8 cellular contexts compared by ENCODE assay signal in the genomic region with DNA sequence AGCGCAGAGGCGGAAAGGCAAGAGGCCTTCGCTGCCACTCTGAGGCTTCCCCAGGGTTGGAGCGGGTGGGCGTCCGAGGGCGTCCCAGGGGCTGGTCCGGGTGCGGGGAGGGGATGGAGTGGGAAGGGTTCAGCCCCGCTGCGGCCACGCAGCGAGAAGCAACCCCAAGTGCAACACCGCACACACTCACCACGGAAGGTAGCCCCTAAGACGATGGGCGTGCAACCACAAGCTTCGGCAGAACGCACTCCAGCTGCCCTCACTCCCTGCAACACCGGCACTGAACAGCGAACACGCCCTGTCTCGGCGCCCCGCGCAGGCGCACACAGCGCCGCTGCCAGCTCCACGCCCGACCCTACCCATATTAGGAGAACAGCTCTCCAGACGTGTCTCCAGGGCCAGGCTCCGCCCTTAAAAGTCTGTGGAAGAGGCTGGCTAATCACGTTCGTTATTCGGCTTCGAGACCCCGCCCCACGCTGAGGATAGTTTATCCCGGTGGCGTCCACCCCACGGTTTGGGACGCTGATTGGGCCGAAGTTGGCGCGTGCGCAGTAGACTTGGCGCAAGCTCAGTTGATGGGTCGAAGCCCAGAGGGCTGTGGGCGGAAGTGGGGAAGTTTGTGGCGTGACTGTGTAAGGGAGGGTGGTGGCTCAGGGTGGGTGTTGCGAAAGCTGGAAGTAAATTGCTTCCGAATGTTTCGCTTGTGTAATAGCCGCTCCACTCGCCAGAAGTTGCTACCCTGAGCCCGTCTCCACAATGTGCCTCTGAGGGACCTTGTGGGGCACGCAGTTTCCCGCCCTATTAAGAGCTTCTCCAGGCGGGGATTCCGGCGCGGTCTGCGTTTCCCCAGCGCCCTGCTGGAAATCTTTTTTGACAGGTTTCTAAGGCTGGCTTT. TPM values are rescaled to one million over a fixed set of nuclear protein-coding genes. Genes with fewer than 3 reads are reported as not detected.
DNase-seq lines count a peak whose midpoint lies in the region; ATAC-seq, FAIRE-seq and TF ChIP-seq lines count a peak whose summit lies in the region.

A gene (minus strand): TSS at position 300 of the 895 bp plus-strand sequence. CDS start 343 bp downstream, outside the sequence.

- ATAC-seq in GM19438 (IDR thresholded peaks at IDR 0.05; ENCODE audit: low read depth, unreplicated experiment) (peak; percentile 98), HG03575 (IDR thresholded peaks at IDR 0.05; ENCODE audit: extremely low read depth, insufficient number of reproducible peaks, low FRiP score, unreplicated experiment) (peak; percentile 96), HepG2 (peak; percentile 98)

- peaks cover 27% of the 10 kb centered on the region for H3K4me1 ChIP-seq in HepG2 (ENCODE audit: insufficient read depth, low read length)

- POLR2A ChIA-PET in activated CD4-positive, alpha-beta memory T cell treated with anti-CD3 and anti-CD28 coated beads for 36 hours (lab: Charles Lee), result interaction anchor here (0.7 to 1.8 kb wide), 8 partner anchors 9 to 828 kb away, joined by 3 to 5 read pairs (median 4); no protein-coding TSS in a partner anchor
- POLR2A ChIA-PET in HepG2 (lab: Yijun Ruan, JAX), result interaction anchor here (0.6 to 1.4 kb wide), 4 partner anchors 10 to 969 kb away, joined by 3 to 8 read pairs (median 5); a partner anchor contains a TSS

- intact Hi-C loops in activated CD4-positive, alpha-beta memory T cell treated with anti-CD3 and anti-CD28 coated beads for 36 hours (cut with micrococcal nuclease), result loop anchor here (1.0 to 5.0 kb wide), 12 partner anchors 30 to 1833 kb away; a partner anchor contains a TSS
- intact Hi-C loops in HepG2 (cut with micrococcal nuclease; ENCODE audit: unreplicated experiment), result loop anchor here (10.0 kb wide), 1 partner anchor 943 kb away; no protein-coding TSS in a partner anchor

- H3K9me3 Mint-ChIP-seq in activated CD4-positive, alpha-beta memory T cell treated with anti-CD3 and anti-CD28 coated beads for 36 hours, result peaks cover 10% of the 10 kb centered on the region

- H3K4me1 Mint-ChIP-seq in activated CD4-positive, alpha-beta memory T cell treated with anti-CD3 and anti-CD28 coated beads for 36 hours (ENCODE audit: low read depth), result peaks cover 28% of the 10 kb centered on the region

- H3K4me2 ChIP-seq in HepG2 (ENCODE audit: low read depth, low read length), result peak within 1 kb of the TSS; percentile 94

- peaks cover 18% of the 10 kb centered on the region for H3K36me3 Mint-ChIP-seq in activated CD4-positive, alpha-beta memory T cell treated with anti-CD3 and anti-CD28 coated beads for 36 hours

- peak within 1 kb of the TSS; percentile 79 for H3K9ac ChIP-seq in HepG2 (ENCODE audit: insufficient read depth, low read depth, low read length)

- peaks cover 0 to 7% of the 10 kb centered on the region in 2 experiments; a peak in 1 of 5 replicates for H3K27me3 ChIP-seq in HepG2 (ENCODE audit: control insufficient read depth in 1 of 2, insufficient read depth in 2 of 2, low read length in 2 of 2)

- DNase-seq in CD1c-positive myeloid dendritic cell (ENCODE audit: extremely low spot score), result peak; percentile 100
- peak; percentile 98 for DNase-seq in NCI-H82 treated with DMSO at 0.1 percent for 48 hours (lab: John Stamatoyannopoulos, UW; ENCODE audit: unreplicated experiment)
- peak; percentile 100 for DNase-seq in activated CD4-positive, alpha-beta memory T cell treated with anti-CD3 and anti-CD28 coated beads for 36 hours
- DNase-seq in dermis microvascular lymphatic vessel endothelial cell (ENCODE audit: low read depth in 2 of 2), result peak; percentile 99 to 100
- peak; percentile 99 for DNase-seq in HepG2 (ENCODE audit: low spot score)
- peak; percentile 99 for DNase-seq in stimulated activated CD4-positive, alpha-beta T cell treated with anti-CD3 and anti-CD28 coated beads, Interleukin-4, amount 100 ng/mL, for 1 hour

- peak; percentile 87 to 97 for TF ChIP-seq POLR2A in HepG2 (IDR thresholded peaks at IDR 0.05; ENCODE audit: insufficient read depth in 1 of 2, low read depth in 2 of 2, low read length in 2 of 2)

- 0 out of 4 replicates have a peak, but pooled peaks of 1 of the 2 experiments have one; percentile 13 for TF ChIP-seq EP300 in HepG2 (IDR thresholded peaks at IDR 0.05; ENCODE audit: low read depth in 2 of 2, low read length in 2 of 2)
- no peak for TF ChIP-seq EP300 in HepG2 (CRISPR knock-in tag; IDR thresholded peaks at IDR 0.05; ENCODE audit: borderline replicate concordance)

- peak within 1 kb of the TSS; percentile 91 for H3K4me3 Mint-ChIP-seq in activated CD4-positive, alpha-beta memory T cell treated with anti-CD3 and anti-CD28 coated beads for 36 hours

- H2AFZ ChIP-seq in HepG2 (ENCODE audit: low read length), result peak within 1 kb of the TSS; percentile 66

- no peaks in the 10 kb centered on the region for H3K36me3 ChIP-seq in HepG2 (replicated peaks in 1 of 2; ENCODE audit: control insufficient read depth in 1 of 2, insufficient read depth in 2 of 2, low read length in 2 of 2)

- H4K20me1 ChIP-seq in HepG2 (ENCODE audit: insufficient read depth, low read length), result no peaks in the 10 kb centered on the region

- FAIRE-seq in HepG2 (lab: Jason Lieb, UNC), result peak; percentile 98

- peak within 1 kb of the TSS; percentile 90 for H3K27ac Mint-ChIP-seq in activated CD4-positive, alpha-beta memory T cell treated with anti-CD3 and anti-CD28 coated beads for 36 hours

- peak within 1 kb of the TSS; percentile 69 to 96 (median 74) for H3K4me3 ChIP-seq in HepG2 (replicated peaks in 1 of 3; ENCODE audit: insufficient read depth in 1 of 3, low read depth in 2 of 3, low read length in 3 of 3)

- peaks cover 10% of the 10 kb centered on the region for H3K79me2 ChIP-seq in HepG2 (ENCODE audit: insufficient read depth, low read length)

- H3K27me3 Mint-ChIP-seq in activated CD4-positive, alpha-beta memory T cell treated with anti-CD3 and anti-CD28 coated beads for 36 hours, result peaks cover 1% of the 10 kb centered on the region

- H3K27ac ChIP-seq in HepG2 (ENCODE audit: extremely low read length, insufficient read depth, low read length), result peak within 1 kb of the TSS; percentile 64

- BruUV-seq in HepG2 (replicated peaks; lab: Mats Ljungman, UMichigan), result no TSS peak

- in situ Hi-C loops in HepG2 (cut with HindIII; ENCODE audit: extremely low pct_ligation_motif_present, low pct_unique_long_range_greater_than_20kb), result no loop called here

- no peak; the same call in 1 of the 2 replicates for TF ChIP-seq CTCF in HepG2 (CRISPR knock-in tag; IDR thresholded peaks at IDR 0.05)

- under 1% methylated on average over 34 of the region's 65 CpGs for WGBS in HepG2 (ENCODE audit: low lambda C conversion rate)

- no peak for TF ChIP-seq RAD21 in HepG2 (CRISPR knock-in tag; IDR thresholded peaks at IDR 0.05)

- CTCF ChIA-PET in activated CD4-positive, alpha-beta memory T cell treated with anti-CD3 and anti-CD28 coated beads for 36 hours (lab: Charles Lee), result interaction anchor here (0.6 to 1.5 kb wide), 12 partner anchors 8 to 915 kb away, joined by 3 to 10 read pairs (median 4); no protein-coding TSS in a partner anchor
- CTCF ChIA-PET in HepG2 (lab: Yijun Ruan, JAX; ENCODE audit: low intra/inter-chr PET ratio, low total read pairs), result no interaction called here

- H3K9me3 ChIP-seq in HepG2 (ENCODE audit: low read length), result peaks cover 8% of the 10 kb centered on the region

TF ChIP-seq in HepG2, 621 proteins besides CTCF, POLR2A, EP300 and RAD21 (continues in another document):
- no peak; the same call in 1 of the 2 replicates for TF ChIP-seq ZNF12 (CRISPR knock-in tag; IDR thresholded peaks at IDR 0.05)
- no peak; the same call in 1 of the 2 replicates for TF ChIP-seq TGIF2 (CRISPR knock-in tag; IDR thresholded peaks at IDR 0.05)
- TF ChIP-seq, protein P1, sequence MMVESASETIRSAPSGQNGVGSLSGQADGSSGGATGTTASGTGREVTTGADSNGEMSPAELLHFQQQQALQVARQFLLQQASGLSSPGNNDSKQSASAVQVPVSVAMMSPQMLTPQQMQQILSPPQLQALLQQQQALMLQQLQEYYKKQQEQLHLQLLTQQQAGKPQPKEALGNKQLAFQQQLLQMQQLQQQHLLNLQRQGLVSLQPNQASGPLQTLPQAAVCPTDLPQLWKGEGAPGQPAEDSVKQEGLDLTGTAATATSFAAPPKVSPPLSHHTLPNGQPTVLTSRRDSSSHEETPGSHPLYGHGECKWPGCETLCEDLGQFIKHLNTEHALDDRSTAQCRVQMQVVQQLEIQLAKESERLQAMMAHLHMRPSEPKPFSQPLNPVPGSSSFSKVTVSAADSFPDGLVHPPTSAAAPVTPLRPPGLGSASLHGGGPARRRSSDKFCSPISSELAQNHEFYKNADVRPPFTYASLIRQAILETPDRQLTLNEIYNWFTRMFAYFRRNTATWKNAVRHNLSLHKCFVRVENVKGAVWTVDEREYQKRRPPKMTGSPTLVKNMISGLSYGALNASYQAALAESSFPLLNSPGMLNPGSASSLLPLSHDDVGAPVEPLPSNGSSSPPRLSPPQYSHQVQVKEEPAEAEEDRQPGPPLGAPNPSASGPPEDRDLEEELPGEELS (CRISPR knock-in tag; IDR thresholded peaks at IDR 0.05), result peak; percentile 68; the same call in 1 of the 2 replicates

RNA-seq across cellular contexts. Expression of the gene that starts here (rescaled TPM):
- 10 to 100 TPM; 60.6 to 61.9 TPM for total RNA-seq in activated CD4-positive, alpha-beta memory T cell treated with anti-CD3 and anti-CD28 coated beads for 36 hours
- total RNA-seq in dermis microvascular lymphatic vessel endothelial cell (42.9 and 77.4 TPM in 2 replicates), HepG2 (2016; rRNA removed; fragmentation: Illumina TruSeq; extraction: Trizol) (35.1 and 49.7 TPM in 2 replicates)
- total RNA-seq in HepG2 (2016; cell fraction: cytosol; rRNA removed; fragmentation: Illumina TruSeq; extraction: Trizol; ENCODE audit: low read depth), result 15.6 and 15.7 TPM in 2 replicates
- total RNA-seq in HepG2 (2016; cell fraction: insoluble cytoplasmic fraction; rRNA removed; fragmentation: Illumina TruSeq; extraction: Trizol), result 35.5 and 50.0 TPM in 2 replicates
- total RNA-seq in HepG2 (2016; cell fraction: membrane; rRNA removed; fragmentation: Illumina TruSeq; extraction: Trizol), result 17.5 and 18.7 TPM in 2 replicates
- 20.4 and 20.9 TPM in 2 replicates for total RNA-seq in HepG2 (2016; cell fraction: nucleus; rRNA removed; fragmentation: Illumina TruSeq; extraction: Trizol)
- polyA plus RNA-seq in HepG2 (2011; rRNA removed), result 29.1 and 32.3 TPM in 2 replicates
- 25.6 and 34.1 TPM in 2 replicates for polyA plus RNA-seq in HepG2 (2011; cell fraction: cytosol; rRNA removed)
- polyA plus RNA-seq in HepG2 (2011; cell fraction: nucleus; rRNA removed), result 8.2 and 11.1 TPM in 2 replicates
- polyA plus RNA-seq in HepG2 (2012), result 14.7 and 19.0 TPM in 2 replicates
- 13.0 and 14.4 TPM in 2 replicates for polyA plus RNA-seq in HepG2 (2016; cell fraction: cytosol; fragmentation: Illumina TruSeq; extraction: Trizol; ENCODE audit: low read depth)
- polyA plus RNA-seq in HepG2 (2016; cell fraction: insoluble cytoplasmic fraction; fragmentation: Illumina TruSeq; extraction: Trizol; ENCODE audit: low read depth), result 77.0 and 78.1 TPM in 2 replicates
- 16.3 and 17.1 TPM in 2 replicates for polyA plus RNA-seq in HepG2 (2016; cell fraction: membrane; fragmentation: Illumina TruSeq; extraction: Trizol; ENCODE audit: low read depth)
- polyA plus RNA-seq in HepG2 (2016; cell fraction: nucleus; fragmentation: Illumina TruSeq; extraction: Trizol; ENCODE audit: insufficient read depth, low read depth), result 27.2 and 28.1 TPM in 2 replicates
- polyA minus RNA-seq in HepG2 (2011; rRNA and poly(A)+ RNA removed; ENCODE audit: low replicate concordance), result 18.3 and 23.1 TPM in 2 replicates
- 18.7 and 20.7 TPM in 2 replicates for polyA minus RNA-seq in HepG2 (2011; cell fraction: cytosol; rRNA and poly(A)+ RNA removed)
- polyA minus RNA-seq in HepG2 (2011; cell fraction: nucleus; rRNA and poly(A)+ RNA removed), result 10.7 and 20.3 TPM in 2 replicates

Comparison
In these comparisons a context has a peak if more than half of its experiments do, and no peak if none do; other contexts are left out.
1. Peak in every context shown above with its lines: DNase-seq, ATAC-seq, H3K4me3 ChIP-seq and H3K27ac ChIP-seq.